In the genomic region with DNA sequence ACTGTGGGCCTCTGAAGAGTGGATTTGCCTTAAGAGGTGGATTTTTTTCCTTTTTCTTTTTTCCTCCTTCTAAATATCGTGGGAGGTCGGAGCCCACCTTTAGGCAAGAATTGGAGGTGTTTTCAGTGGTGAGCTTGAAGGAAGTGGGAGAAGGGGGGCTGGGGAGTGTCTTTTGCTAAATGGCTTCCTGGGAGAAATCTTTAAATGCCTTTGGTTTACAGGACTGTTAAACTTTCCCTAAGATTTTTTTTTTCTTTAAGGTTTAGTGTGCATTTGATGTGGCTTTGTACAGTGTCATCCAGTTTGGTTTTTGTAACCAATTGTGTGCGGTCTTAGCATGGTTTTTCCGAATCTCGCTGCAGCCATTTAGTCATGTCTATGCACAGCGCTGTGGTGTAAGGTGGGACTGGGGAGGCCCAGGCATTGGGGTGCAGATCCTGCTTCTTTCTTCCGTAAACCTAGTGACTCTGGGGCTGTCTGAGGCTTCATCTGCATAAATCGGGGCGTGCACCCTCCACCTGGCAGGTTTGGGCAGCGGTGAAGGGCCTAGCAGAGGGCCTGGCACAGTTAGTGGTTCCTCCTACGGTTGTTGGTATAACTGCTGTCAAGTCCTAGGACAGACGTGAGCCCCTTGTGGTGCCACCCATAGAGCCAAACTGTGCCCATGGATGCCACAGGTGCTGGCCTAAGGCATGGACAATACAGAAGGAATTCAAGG, we compare ENCODE assay signal across 7 cellular contexts. TPM values are rescaled to one million over a fixed set of nuclear protein-coding genes. Genes with fewer than 3 reads are reported as not detected.
DNase-seq lines count a peak whose midpoint lies in the region; ATAC-seq and TF ChIP-seq lines count a peak whose summit lies in the region.

No MANE protein-coding gene starts in this region.

- H3K36me3 Mint-ChIP-seq in activated T-cell treated with anti-CD3 and anti-CD28 coated beads, Interleukin-2, amount 50 U/mL, for 4 hours (ENCODE audit: insufficient read depth), result peaks cover 3% of the 10 kb centered on the region

- H3K27me3 ChIP-seq in fibroblast of lung (ENCODE audit: control insufficient read depth, insufficient read depth, low read length) (no peaks in the 10 kb centered on the region), ovary (no peaks in the 10 kb centered on the region)

- H3K79me2 ChIP-seq in fibroblast of lung (ENCODE audit: control insufficient read depth, insufficient read depth, low read length), result peaks cover 54% of the 10 kb centered on the region

- H3K4me3 Mint-ChIP-seq in activated T-cell treated with anti-CD3 and anti-CD28 coated beads, Interleukin-2, amount 50 U/mL, for 4 hours, result peak overlapping the region; percentile 91

- no peak for TF ChIP-seq POLR2A in ovary (IDR thresholded peaks at IDR 0.05)

- DNase-seq in GM20000 (ENCODE audit: low spot score), result peak; percentile 79
- DNase-seq in NOMO-1 (lab: John Stamatoyannopoulos, UW; ENCODE audit: unreplicated experiment in 2 of 2), result peak; percentile 41 to 59
- peak; percentile 61 for DNase-seq in activated T-cell treated with anti-CD3 and anti-CD28 coated beads, Interleukin-2, amount 50 U/mL, for 4 hours
- DNase-seq in fibroblast of lung (ENCODE audit: low read depth in 2 of 2), result peak in 1 of 2 donors; percentile 38
- DNase-seq in ovary, result peak in 1 of 5 donors; percentile 39

- TF ChIP-seq CTCF in GM20000 (IDR thresholded peaks at IDR 0.05; ENCODE audit: extremely low read depth, missing control alignments) (no peak), fibroblast of lung (conservative IDR thresholded peaks at IDR 0.05 in 1 of 2, IDR thresholded peaks at IDR 0.05 in 1 of 2; ENCODE audit: low read depth in 1 of 2, low read length in 2 of 2) (no peak), ovary (IDR thresholded peaks at IDR 0.05) (no peak)

- no peak overlapping the region for H2AFZ ChIP-seq in fibroblast of lung (ENCODE audit: low read length)

- intact Hi-C loops in ovary (cut with DNase I), result no loop called here

- H3K27ac ChIP-seq in fibroblast of lung (ENCODE audit: insufficient read depth, low read length), result peak overlapping the region; percentile 78
- peak overlapping the region; percentile 98 for H3K27ac ChIP-seq in ovary
- peak overlapping the region; percentile 97 for H3K27ac ChIP-seq in urinary bladder (ENCODE audit: low read depth)

- peak overlapping the region; percentile 87 for H3K9ac ChIP-seq in fibroblast of lung (ENCODE audit: insufficient read depth, low read length)

- ATAC-seq in activated T-cell treated with anti-CD3 and anti-CD28 coated beads, Interleukin-2, amount 50 U/mL, for 4 hours, result peak; percentile 75 to 76
- ATAC-seq in HG02763 (IDR thresholded peaks at IDR 0.05; ENCODE audit: unreplicated experiment), result no peak

- WGBS in ovary, 3 donors, result 1 to 6% (median 2%) methylated on average over 12 of the region's 12 CpGs
- WGBS in urinary bladder, result 6% methylated on average over 12 of the region's 12 CpGs

- peaks cover 5% of the 10 kb centered on the region for H4K20me1 ChIP-seq in fibroblast of lung (ENCODE audit: control insufficient read depth, extremely low read depth, insufficient read depth, low read length)

- H3K4me3 ChIP-seq in fibroblast of lung (replicated peaks in 1 of 4; ENCODE audit: control extremely low read depth in 1 of 4, insufficient read depth in 1 of 4, low read depth in 3 of 4, low read length in 4 of 4) (peak overlapping the region; percentile 68 to 90 (median 80)), ovary (peak overlapping the region; percentile 45), urinary bladder (ENCODE audit: low read depth, low read length) (peak overlapping the region; percentile 95)

- H3K4me1 ChIP-seq in fibroblast of lung (ENCODE audit: control insufficient read depth, extremely low read depth, insufficient read depth, low read length), result peaks cover 25% of the 10 kb centered on the region
- peaks cover 22% of the 10 kb centered on the region for H3K4me1 ChIP-seq in ovary (ENCODE audit: insufficient read depth)
- peaks cover 4% of the 10 kb centered on the region for H3K4me1 ChIP-seq in urinary bladder (ENCODE audit: insufficient read depth)

- no peak for TF ChIP-seq EP300 in ovary (IDR thresholded peaks at IDR 0.05)

- peak overlapping the region; percentile 97 for H3K4me2 ChIP-seq in fibroblast of lung (ENCODE audit: extremely low read depth, insufficient read depth, low read length)

- H3K27me3 Mint-ChIP-seq in activated T-cell treated with anti-CD3 and anti-CD28 coated beads, Interleukin-2, amount 50 U/mL, for 4 hours (ENCODE audit: low read depth), result no peaks in the 10 kb centered on the region

- H3K9me3 Mint-ChIP-seq in activated T-cell treated with anti-CD3 and anti-CD28 coated beads, Interleukin-2, amount 50 U/mL, for 4 hours, result no peaks in the 10 kb centered on the region

- H3K9me3 ChIP-seq in fibroblast of lung (ENCODE audit: control insufficient read depth, insufficient read depth, low read depth, low read length) (no peaks in the 10 kb centered on the region), ovary (no peaks in the 10 kb centered on the region)

- peaks cover 59% of the 10 kb centered on the region for H3K4me1 Mint-ChIP-seq in activated T-cell treated with anti-CD3 and anti-CD28 coated beads, Interleukin-2, amount 50 U/mL, for 4 hours (ENCODE audit: low read depth)

- H3K36me3 ChIP-seq in fibroblast of lung (ENCODE audit: control insufficient read depth, insufficient read depth, low read length) (no peaks in the 10 kb centered on the region), ovary (no peaks in the 10 kb centered on the region), urinary bladder (ENCODE audit: insufficient read depth) (no peaks in the 10 kb centered on the region)

RNA-seq across cellular contexts. Expression of gene PRRC2B, which starts 1.3 kb away (rescaled TPM):
- total RNA-seq in activated T-cell treated with anti-CD3 and anti-CD28 coated beads, Interleukin-2, amount 50 U/mL, for 4 hours, result 100 to 1,000 TPM in 1 of 3 donors, 10 to 100 TPM in 2; 89.7 to 102 (median 92.2) TPM
- total RNA-seq in fibroblast of lung (51.4 and 66.4 TPM in 2 replicates), ovary (100 to 1,000 TPM in 6 of 7 donors, 10 to 100 TPM in 1; 97.6 to 319 (median 244) TPM), urinary bladder (78.7 TPM)
- polyA plus RNA-seq in fibroblast of lung (29.7 and 29.9 TPM in 2 replicates), ovary (100 to 1,000 TPM in 1 of 2 donors, 10 to 100 TPM in 1; 86.7 to 182 TPM), urinary bladder (82.3 TPM)
- polyA plus RNA-seq in fibroblast of lung (2012), result 47.1 and 74.6 TPM in 2 replicates
- 120 and 241 TPM in 2 replicates for polyA minus RNA-seq in fibroblast of lung (ENCODE audit: low replicate concordance)

Comparison
In these comparisons a context has a peak if more than half of its experiments do, and no peak if none do; other contexts are left out.
1. H3K4me3 ChIP-seq: peak in every context shown above with its lines; median percentile 95 in urinary bladder; 80 in fibroblast of lung; 45 in ovary.